In genomic region chr6:142857609-142858195, GRCh38 we compare ENCODE assay signal across 10 cellular contexts.
DNase-seq lines count a peak whose midpoint lies in the region; ATAC-seq and TF ChIP-seq lines count a peak whose summit lies in the region.
"Had no signal": no experiment of that assay in that cellular context is flagged by ENCODE, and none has a peak within 500 bp of the region (broad histone marks: within the 10 kb centered on the region; RNA-seq: fewer than 3 reads in every experiment).

No MANE protein-coding gene starts in this region.

- peaks cover 5% of the 10 kb centered on the region for H3K36me3 Mint-ChIP-seq in memory B cell

- H3K9me3 Mint-ChIP-seq in memory B cell: no peaks in the 10 kb centered on the region

- no peaks in the 10 kb centered on the region for H3K27me3 Mint-ChIP-seq in memory B cell

- CTCF ChIA-PET in GM10248 (lab: Yijun Ruan, JAX): interaction anchor here (0.6 to 2.1 kb wide), 4 partner anchors 10 to 38 kb away, joined by 3 to 6 read pairs (median 4); no protein-coding TSS in a partner anchor

- peak; percentile 24 for ATAC-seq in GM21737 (IDR thresholded peaks at IDR 0.05; ENCODE audit: unreplicated experiment)
- ATAC-seq in memory B cell (ENCODE audit: low read depth): peak; percentile 20
- no peak for ATAC-seq in HG02938 (IDR thresholded peaks at IDR 0.05; ENCODE audit: unreplicated experiment)
- ATAC-seq: left lung had no signal

- peaks cover 57% of the 10 kb centered on the region for H3K4me1 Mint-ChIP-seq in memory B cell

- POLR2A ChIA-PET in GM10248 (lab: Yijun Ruan, JAX): interaction anchor here (0.6 kb wide), 1 partner anchor 38 kb away, joined by 4 read pairs; no protein-coding TSS in a partner anchor

- H3K4me3 Mint-ChIP-seq in memory B cell: peak overlapping the region; percentile 86

- peak overlapping the region; percentile 70 for H3K4me3 ChIP-seq in OCI-LY3 (ENCODE audit: low read length)
- no peak overlapping the region for H3K4me3 ChIP-seq in brain microvascular endothelial cell (ENCODE audit: low read depth, low read length)
- H3K4me3 ChIP-seq: left lung had no signal

- peaks cover 3% of the 10 kb centered on the region; the same call in 1 of the 2 replicates for H3K79me2 ChIP-seq in OCI-LY3 (ENCODE audit: low read length)

- DNase-seq in GM10248 (ENCODE audit: extremely low spot score) (peak; percentile 19), memory B cell (ENCODE audit: low spot score in 2 of 2) (no peak), NCI-H2227 treated with DMSO at 0.1 percent for 48 hours (lab: John Stamatoyannopoulos, UW) (no peak), inferior parietal cortex (ENCODE audit: extremely low spot score) (no peak), brain microvascular endothelial cell (no peak)
- DNase-seq: NCI-H524 had no signal

- H3K4me1 ChIP-seq in OCI-LY3 (ENCODE audit: low read length): peaks cover 30% of the 10 kb centered on the region

- peak overlapping the region; percentile 98 for H3K27ac Mint-ChIP-seq in memory B cell

- H3K27ac ChIP-seq in OCI-LY3 (ENCODE audit: low read length) (no peak overlapping the region), brain microvascular endothelial cell (no peak overlapping the region)
- H3K27ac ChIP-seq: left lung had no signal

- no peak overlapping the region for H2AFZ ChIP-seq in OCI-LY3 (ENCODE audit: low read depth, low read length)

- H4K20me1 ChIP-seq in OCI-LY3 (ENCODE audit: insufficient read depth, low read length): peaks cover 10% of the 10 kb centered on the region; the same call in 1 of the 2 replicates

- H3K36me3 ChIP-seq in OCI-LY3 (replicated peaks; ENCODE audit: low read depth, low read length): no peaks in the 10 kb centered on the region
- H3K36me3 ChIP-seq in brain microvascular endothelial cell (replicated peaks): no peaks in the 10 kb centered on the region
- H3K36me3 ChIP-seq: left lung had no signal

- H3K27me3 ChIP-seq in OCI-LY3 (ENCODE audit: low read depth, low read length) (no peaks in the 10 kb centered on the region), brain microvascular endothelial cell (replicated peaks) (no peaks in the 10 kb centered on the region)
- H3K27me3 ChIP-seq: left lung had no signal

- in situ Hi-C loops in brain microvascular endothelial cell (cut with HindIII; ENCODE audit: low pct_ligation_motif_present, low sequenced_read_pairs): no loop called here

- H3K4me2 ChIP-seq in OCI-LY3 (ENCODE audit: low read length): peak overlapping the region; percentile 85

- no peak overlapping the region for H3K9ac ChIP-seq in OCI-LY3 (ENCODE audit: low read length)

- TF ChIP-seq CTCF in GM10248 (IDR thresholded peaks at IDR 0.05; ENCODE audit: control extremely low read depth, extremely low read depth, low read depth, missing control alignments): no peak
- TF ChIP-seq CTCF in OCI-LY3 (IDR thresholded peaks at IDR 0.05; ENCODE audit: low read depth, low read length): no peak
- TF ChIP-seq CTCF in brain microvascular endothelial cell (IDR thresholded peaks at IDR 0.05; ENCODE audit: low read depth, low read length, missing control alignments): no peak

- H3K9me3 ChIP-seq in OCI-LY3 (ENCODE audit: insufficient read depth, low read length): no peaks in the 10 kb centered on the region
- H3K9me3 ChIP-seq: left lung had no signal
